Comparison of ENCODE assay signal across 8 cellular contexts in the genomic region with DNA sequence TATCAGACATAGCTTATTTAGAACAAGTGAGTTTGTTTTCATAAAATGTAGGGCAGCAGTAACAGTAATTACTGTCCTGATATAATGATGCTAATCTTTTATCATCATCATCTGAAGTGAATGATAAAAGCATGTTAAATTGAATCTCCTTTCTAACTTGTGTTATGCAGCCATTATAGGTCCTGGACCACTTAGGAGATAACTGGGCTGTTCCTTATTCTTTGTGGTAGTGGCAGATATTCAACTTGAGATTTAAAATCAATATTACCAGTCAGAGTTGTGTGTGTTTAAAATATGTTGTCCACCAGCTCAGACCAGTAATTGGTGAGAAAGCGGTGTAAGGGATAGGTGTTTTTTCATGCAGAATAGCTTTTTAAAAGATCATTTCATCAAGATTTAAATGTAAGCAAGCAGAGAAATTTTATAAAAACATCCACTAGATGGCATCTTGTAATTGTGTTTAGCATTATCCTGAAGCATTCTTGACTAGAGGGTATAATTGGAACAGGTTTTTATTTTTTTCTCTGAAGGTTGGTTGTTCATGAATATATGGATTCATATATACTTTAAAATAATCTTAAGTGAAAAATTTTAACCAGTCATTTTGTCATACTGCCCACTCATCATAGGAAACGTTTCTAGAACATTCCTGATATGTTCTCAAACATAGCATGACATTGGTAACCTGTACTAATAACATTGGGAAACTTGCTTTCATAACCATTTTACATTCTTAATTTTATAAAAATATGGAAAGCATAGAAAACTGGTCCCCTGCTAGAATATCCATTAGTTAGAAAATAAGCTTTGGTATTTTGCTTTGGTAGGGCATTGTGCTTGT.
DNase-seq lines count a peak whose midpoint lies in the region; ATAC-seq and TF ChIP-seq lines count a peak whose summit lies in the region.

No MANE protein-coding gene starts in this region.

- TF ChIP-seq CTCF in CD14-positive monocyte (IDR thresholded peaks at IDR 0.05) (peak; percentile 67), OCI-LY1 (IDR thresholded peaks at IDR 0.05; ENCODE audit: low read length) (peak; percentile 66), endodermal cell (conservative IDR thresholded peaks at IDR 0.05) (peak; percentile 80), parathyroid adenoma (IDR thresholded peaks at IDR 0.05) (peak; percentile 57)

- H3K4me3 ChIP-seq in OCI-LY1 (ENCODE audit: low read depth, low read length, poor library complexity, severe bottlenecking): no peak overlapping the region
- no peak overlapping the region for H3K4me3 ChIP-seq in endodermal cell (ENCODE audit: low read length)
- H3K4me3 ChIP-seq in parathyroid adenoma (ENCODE audit: low read depth, low read length): no peak overlapping the region

- ATAC-seq in HG02885 (IDR thresholded peaks at IDR 0.05; ENCODE audit: poor library complexity, unreplicated experiment) (peak; percentile 36), GM18873 (IDR thresholded peaks at IDR 0.05; ENCODE audit: low FRiP score, unreplicated experiment) (no peak)
- no peak for ATAC-seq in stimulated activated naive CD8-positive, alpha-beta T cell treated with anti-CD3 and anti-CD28 coated beads, Interleukin-15, Interleukin-2, amounts not matched to agents 100 U/mL and 50 U/mL, for 24 hours

- no peaks in the 10 kb centered on the region for H3K9me3 ChIP-seq in OCI-LY1 (ENCODE audit: low read length)
- H3K9me3 ChIP-seq in endodermal cell (ENCODE audit: control insufficient read depth, low read length): peaks cover 11% of the 10 kb centered on the region
- H3K9me3 ChIP-seq in parathyroid adenoma (ENCODE audit: control insufficient read depth, low read length): no peaks in the 10 kb centered on the region

- H3K27me3 Mint-ChIP-seq in CD14-positive monocyte (ENCODE audit: low read depth in 3 of 3) (no peaks in the 10 kb centered on the region), endodermal cell (ENCODE audit: insufficient read depth) (no peaks in the 10 kb centered on the region)

- H3K36me3 ChIP-seq in OCI-LY1 (ENCODE audit: insufficient read depth, low read length): no peaks in the 10 kb centered on the region
- no peaks in the 10 kb centered on the region for H3K36me3 ChIP-seq in endodermal cell (ENCODE audit: control insufficient read depth, insufficient read depth, low read length)
- no peaks in the 10 kb centered on the region for H3K36me3 ChIP-seq in parathyroid adenoma (ENCODE audit: control insufficient read depth, insufficient read depth, low read length)

- no peaks in the 10 kb centered on the region for H3F3A ChIP-seq in OCI-LY1 (ENCODE audit: insufficient read depth, low read length)

- no peaks in the 10 kb centered on the region for H3K27me3 ChIP-seq in OCI-LY1 (ENCODE audit: insufficient read depth, low read length)
- H3K27me3 ChIP-seq in endodermal cell (ENCODE audit: control insufficient read depth, insufficient read depth, low read length, poor library complexity, severe bottlenecking): no peaks in the 10 kb centered on the region
- H3K27me3 ChIP-seq in parathyroid adenoma (ENCODE audit: control insufficient read depth, insufficient read depth, low read length): no peaks in the 10 kb centered on the region

- no peaks in the 10 kb centered on the region for H4K20me1 ChIP-seq in OCI-LY1 (ENCODE audit: insufficient read depth, low read length)

- H3K4me1 ChIP-seq in OCI-LY1 (ENCODE audit: insufficient read depth, low read length, severe bottlenecking) (peaks cover 47% of the 10 kb centered on the region), endodermal cell (ENCODE audit: control insufficient read depth, insufficient read depth, low read length) (no peaks in the 10 kb centered on the region), parathyroid adenoma (no peaks in the 10 kb centered on the region)

- DNase-seq in CD14-positive monocyte (ENCODE audit: low spot score) (no peak), endodermal cell (no peak), GM19240 (ENCODE audit: insufficient read length, low spot score) (no peak)
- no peak for DNase-seq in stimulated activated naive CD8-positive, alpha-beta T cell treated with anti-CD3 and anti-CD28 coated beads, Interleukin-15, Interleukin-2, amounts not matched to agents 100 U/mL and 50 U/mL, for 24 hours

- peaks cover 28% of the 10 kb centered on the region for H3K4me1 Mint-ChIP-seq in CD14-positive monocyte
- peaks cover 10% of the 10 kb centered on the region for H3K4me1 Mint-ChIP-seq in endodermal cell

- 77 to 100% methylated on average over 1 to 2 of the region's 2 CpGs for WGBS in endodermal cell (ENCODE audit: insufficient coverage in 1 of 2, insufficient read length in 1 of 2), 2 experiments

- H3K9me2 ChIP-seq in OCI-LY1 (ENCODE audit: low read depth, low read length): no peaks in the 10 kb centered on the region

- H3K79me2 ChIP-seq in OCI-LY1 (ENCODE audit: insufficient read depth, low read length) (no peaks in the 10 kb centered on the region; the same call in 1 of the 2 replicates), parathyroid adenoma (peaks cover 18% of the 10 kb centered on the region)

- no peak overlapping the region for H3K4me2 ChIP-seq in OCI-LY1 (ENCODE audit: low read length)
- H3K4me2 ChIP-seq in parathyroid adenoma (ENCODE audit: low read length): no peak overlapping the region

- intact Hi-C loops in CD14-positive monocyte (cut with micrococcal nuclease): no loop called here

- H3K27ac ChIP-seq in OCI-LY1 (ENCODE audit: low read depth, low read length, poor library complexity, severe bottlenecking) (peak overlapping the region; percentile 74), endodermal cell (ENCODE audit: low read depth, low read length) (no peak overlapping the region), parathyroid adenoma (no peak overlapping the region)

- no peak overlapping the region for H2AFZ ChIP-seq in OCI-LY1 (ENCODE audit: low read length)
- H2AFZ ChIP-seq in parathyroid adenoma: no peak overlapping the region

- H3K9ac ChIP-seq in OCI-LY1 (ENCODE audit: low read length) (no peak overlapping the region), endodermal cell (ENCODE audit: extremely low read depth, low read length, poor library complexity, severe bottlenecking) (no peak overlapping the region), parathyroid adenoma (no peak overlapping the region)

- H3K36me3 Mint-ChIP-seq in CD14-positive monocyte: no peaks in the 10 kb centered on the region
- no peaks in the 10 kb centered on the region for H3K36me3 Mint-ChIP-seq in endodermal cell (ENCODE audit: low read depth)

- peaks cover 0 to 4% (median 0%) of the 10 kb centered on the region in 7 donors for H3K9me3 Mint-ChIP-seq in CD14-positive monocyte
- H3K9me3 Mint-ChIP-seq in endodermal cell: peaks cover 8% of the 10 kb centered on the region

- H3K4me3 Mint-ChIP-seq in CD14-positive monocyte (no peak overlapping the region), endodermal cell (no peak overlapping the region)

- H3K27ac Mint-ChIP-seq in CD14-positive monocyte (no peak overlapping the region), endodermal cell (no peak overlapping the region)
